8 cellular contexts compared by ENCODE assay signal in genomic region chr22:31290494-31291402, GRCh38. TPM values are rescaled to one million over a fixed set of nuclear protein-coding genes. Genes with fewer than 3 reads are reported as not detected.
A peak's percentile ranks its signal among the peaks of the same experiment; 100 is the strongest.
DNase-seq lines count a peak whose midpoint lies in the region; ATAC-seq, FAIRE-seq and TF ChIP-seq lines count a peak whose summit lies in the region.

No MANE protein-coding gene starts in this region.

- H3K36me3 ChIP-seq in mucosa of stomach (ENCODE audit: control insufficient read depth, insufficient read depth, low read length): peaks cover 6% of the 10 kb centered on the region

- TF ChIP-seq CTCF in D721Med (IDR thresholded peaks at IDR 0.05; ENCODE audit: insufficient read depth, missing control alignments) (no peak), epithelial cell of proximal tubule (conservative IDR thresholded peaks at IDR 0.05; ENCODE audit: low read depth, low read length) (no peak)

- H3K4me1 ChIP-seq in mucosa of stomach (ENCODE audit: control insufficient read depth, insufficient read depth, low read length): peaks cover 28% of the 10 kb centered on the region

- no peaks in the 10 kb centered on the region for H3K27me3 ChIP-seq in mucosa of stomach (ENCODE audit: control insufficient read depth, insufficient read depth, low read length)

- DNase-seq in D721Med (ENCODE audit: insufficient read length, low spot score) (peak; percentile 75), HuH-7 (ENCODE audit: low spot score) (peak; percentile 97), OCI-M1 (lab: John Stamatoyannopoulos, UW) (peak; percentile 92), epithelial cell of proximal tubule (ENCODE audit: low read depth) (no peak)
- DNase-seq in activated T-cell treated with anti-CD3 and anti-CD28 coated beads, Interleukin-2, amount 50 U/mL, for 1 hour: peak; percentile 95
- DNase-seq in stimulated activated CD8-positive, alpha-beta memory T cell treated with anti-CD3 and anti-CD28 coated beads, Interleukin-7, amount 100 ng/mL, for 1 hour (ENCODE audit: low read depth in 2 of 2): peak; percentile 85 to 92

- H3K9ac ChIP-seq in mucosa of stomach (ENCODE audit: low read length): peak overlapping the region; percentile 83

- H3K4me3 ChIP-seq in epithelial cell of proximal tubule (ENCODE audit: low read depth, low read length) (peak overlapping the region; percentile 70), mucosa of stomach (ENCODE audit: low read length) (peak overlapping the region; percentile 66)

- FAIRE-seq in D721Med (lab: Jason Lieb, UNC): no peak

- ATAC-seq in GM21515 (IDR thresholded peaks at IDR 0.05; ENCODE audit: unreplicated experiment): peak; percentile 87

- no peaks in the 10 kb centered on the region for H3K9me3 ChIP-seq in mucosa of stomach (ENCODE audit: control insufficient read depth, low read length)

RNA-seq across cellular contexts. Expression of gene PIK3IP1, which starts 1.5 kb away (rescaled TPM):
- total RNA-seq in epithelial cell of proximal tubule: 2.6 and 11.8 TPM in 2 replicates

RNA-seq across cellular contexts. Expression of gene PATZ1, which starts 55.4 kb away (rescaled TPM):
- 30.8 and 31.4 TPM in 2 replicates for total RNA-seq in epithelial cell of proximal tubule
